1 cellular context compared by ENCODE assay signal in the genomic region with DNA sequence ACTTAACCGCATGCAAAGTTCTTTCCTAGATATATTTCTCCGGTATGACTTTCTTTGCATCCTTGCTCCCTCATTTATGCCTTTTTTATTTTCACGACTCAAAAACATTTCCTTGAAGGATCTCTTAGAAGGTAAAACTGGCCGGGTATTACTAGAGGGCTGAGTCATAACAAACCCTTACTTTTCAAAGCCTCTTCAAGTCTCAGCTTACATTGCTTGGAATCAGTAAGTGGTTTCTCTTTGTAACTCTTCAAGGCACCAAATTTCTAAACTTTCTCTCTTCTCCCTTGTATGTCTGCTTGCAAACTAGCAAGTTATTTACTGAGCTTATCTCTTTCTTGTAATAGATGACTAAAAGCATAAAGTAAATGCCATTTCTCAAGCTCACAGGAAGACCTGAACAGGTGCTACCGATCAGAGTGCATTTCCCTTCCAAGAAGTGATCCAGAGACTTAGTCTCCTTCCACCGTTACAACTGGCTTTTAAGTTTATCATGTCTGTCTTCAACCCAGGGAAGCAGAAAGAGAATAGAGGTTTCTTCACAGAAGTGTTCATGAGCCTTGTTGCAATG.
TF ChIP-seq lines count a peak whose summit lies in the region.

No MANE protein-coding gene starts in this region.

TF ChIP-seq in H1, 55 proteins besides CTCF, POLR2A, EP300 and RAD21 (continued from another document):
- TF ChIP-seq SIN3A (conservative IDR thresholded peaks at IDR 0.05 in 1 of 2, IDR thresholded peaks at IDR 0.05 in 1 of 2; ENCODE audit: low read depth in 1 of 2, low read length in 2 of 2) (no peak), RBBP5 (IDR thresholded peaks at IDR 0.05; ENCODE audit: borderline replicate concordance, low read depth, low read length) (no peak), MAX (IDR thresholded peaks at IDR 0.05) (no peak), GTF2F1 (IDR thresholded peaks at IDR 0.05; ENCODE audit: borderline replicate concordance, low read depth, low read length) (no peak), SP2 (IDR thresholded peaks at IDR 0.05; ENCODE audit: low read length) (no peak)
